Comparison of ENCODE assay signal across 18 cellular contexts in genomic region chr5:20145240-20145639, GRCh38.
DNase-seq lines count a peak whose midpoint lies in the region; ATAC-seq, FAIRE-seq and TF ChIP-seq lines count a peak whose summit lies in the region.
"Had no signal": no experiment of that assay in that cellular context is flagged by ENCODE, and none has a peak within 500 bp of the region (broad histone marks: within the 10 kb centered on the region; RNA-seq: fewer than 3 reads in every experiment).

No MANE protein-coding gene starts in this region.

- H3K4me1 ChIP-seq in foreskin keratinocyte, result no peaks in the 10 kb centered on the region

- POLR2A ChIA-PET in RWPE1 (lab: Yijun Ruan, JAX; ENCODE audit: low non-redundant PET), result no interaction called here

- CTCF ChIA-PET in RWPE1 (lab: Yijun Ruan, JAX), result interaction anchor here (0.5 kb wide), 1 partner anchor 68 kb away, joined by 3 read pairs; no protein-coding TSS in a partner anchor

- H3K4me3 ChIP-seq in foreskin fibroblast (ENCODE audit: low read depth in 1 of 2, low read length in 2 of 2), result no peak overlapping the region

- peak; percentile 6 for FAIRE-seq in H54 (lab: Jason Lieb, UNC)
- FAIRE-seq: G401.6, GM12892, H1 had no signal

- no peaks in the 10 kb centered on the region for H3K27me3 ChIP-seq in foreskin keratinocyte

- TF ChIP-seq CTCF in RWPE1 (conservative IDR thresholded peaks at IDR 0.05; ENCODE audit: low read depth), result no peak
- no peak for TF ChIP-seq CTCF in foreskin keratinocyte (conservative IDR thresholded peaks at IDR 0.05)
- no peak for TF ChIP-seq CTCF in foreskin fibroblast (IDR thresholded peaks at IDR 0.05; ENCODE audit: low read depth, low read length)

- TF ChIP-seq POLR2A in H54 (IDR thresholded peaks at IDR 0.05; ENCODE audit: low read depth, low read length), result no peak

- H3K27ac ChIP-seq in RWPE1, result no peak overlapping the region
- H3K27ac ChIP-seq in foreskin keratinocyte, result no peak overlapping the region

- DNase-seq in H54 (ENCODE audit: insufficient read length, low spot score) (no peak), HPDE6-E6E7 (ENCODE audit: extremely low spot score) (peak; percentile 7), RWPE1 (ENCODE audit: low spot score) (peak; percentile 3), foreskin keratinocyte (peak; percentile 11 to 50), foreskin fibroblast (no peak), left lobe of liver (ENCODE audit: low spot score) (no peak)
- DNase-seq: C1 segment of cervical spinal cord; Calu3; CD4-positive, alpha-beta memory T cell; COR-L47; DMS53; DMS79 treated with DMSO at 0.1 percent for 48 hours; H9; HFFc6 had no signal

- peak; percentile 68 for ATAC-seq in foreskin keratinocyte
- ATAC-seq in HG02642 (IDR thresholded peaks at IDR 0.05; ENCODE audit: poor library complexity, unreplicated experiment), result no peak
- ATAC-seq in left lobe of liver, result no peak

Comparison
In these comparisons a context has a peak if more than half of its experiments do, and no peak if none do; other contexts are left out.
1. DNase-seq: peak in HPDE6-E6E7 (single experiment), RWPE1 (single experiment) and foreskin keratinocyte (2 of 2); none in H54 (single experiment), foreskin fibroblast (0 of 2) and left lobe of liver (single experiment).